18 cellular contexts compared by ENCODE assay signal in the genomic region with DNA sequence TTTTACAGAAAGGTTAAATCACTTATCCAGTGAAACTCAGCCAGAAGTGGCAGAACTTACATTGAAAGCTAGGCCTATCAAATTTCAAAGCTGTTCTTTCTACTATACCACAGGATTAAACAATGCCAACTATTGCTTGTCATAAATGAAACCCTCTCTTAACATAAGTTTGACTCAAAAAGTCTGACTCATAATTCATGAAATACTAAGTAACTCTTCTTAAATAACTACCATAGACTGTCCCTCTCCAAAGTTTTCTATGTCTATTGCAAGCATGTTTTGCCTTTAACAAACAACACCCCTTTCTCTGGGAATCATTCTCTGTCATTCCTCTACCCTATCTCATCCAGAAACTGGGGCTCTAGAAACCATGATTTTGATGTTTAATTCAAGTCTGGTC.
DNase-seq lines count a peak whose midpoint lies in the region; ATAC-seq, FAIRE-seq and TF ChIP-seq lines count a peak whose summit lies in the region.
"Had no signal": no experiment of that assay in that cellular context is flagged by ENCODE, and none has a peak within 500 bp of the region (broad histone marks: within the 10 kb centered on the region; RNA-seq: fewer than 3 reads in every experiment).

No MANE protein-coding gene starts in this region.

- no peak for ATAC-seq in HG02642 (IDR thresholded peaks at IDR 0.05; ENCODE audit: poor library complexity, unreplicated experiment)
- ATAC-seq: naive thymus-derived CD4-positive, alpha-beta T cell; stimulated activated naive CD8-positive, alpha-beta T cell treated with anti-CD3 and anti-CD28 coated beads, Interleukin-15, Interleukin-2, amounts not matched to agents 100 U/mL and 50 U/mL, for 24 hours had no signal

- no peak overlapping the region for H3K56ac ChIP-seq in mesendoderm (ENCODE audit: low read length)

- H3K9me3 Mint-ChIP-seq in neural progenitor cell, result no peaks in the 10 kb centered on the region
- H3K9me3 Mint-ChIP-seq: activated CD4-positive, alpha-beta memory T cell treated with anti-CD3 and anti-CD28 coated beads, Interleukin-2, amount 10 ng/mL, durations not matched to agents 7 days and 5 days had no signal

- H3K27me3 ChIP-seq in fibroblast of lung (ENCODE audit: control insufficient read depth, insufficient read depth, low read length), result no peaks in the 10 kb centered on the region
- no peaks in the 10 kb centered on the region for H3K27me3 ChIP-seq in neural progenitor cell
- H3K27me3 ChIP-seq in mesendoderm (ENCODE audit: insufficient read depth, low read length, poor library complexity), result no peaks in the 10 kb centered on the region
- H3K27me3 ChIP-seq: esophagus muscularis mucosa had no signal

- no peaks in the 10 kb centered on the region for H3K4me1 ChIP-seq in fibroblast of lung (ENCODE audit: control insufficient read depth, extremely low read depth, insufficient read depth, low read length)
- peaks cover 17% of the 10 kb centered on the region for H3K4me1 ChIP-seq in neural progenitor cell
- H3K4me1 ChIP-seq in mesendoderm (ENCODE audit: control insufficient read depth, low read depth, low read length), result peaks cover 8% of the 10 kb centered on the region

- no peak overlapping the region for H2BK15ac ChIP-seq in mesendoderm (replicated peaks; ENCODE audit: low read depth)

- H4K20me1 ChIP-seq in fibroblast of lung (ENCODE audit: control insufficient read depth, extremely low read depth, insufficient read depth, low read length) (no peaks in the 10 kb centered on the region), neural progenitor cell (ENCODE audit: low read depth) (no peaks in the 10 kb centered on the region)

- peaks cover 5% of the 10 kb centered on the region for H3K36me3 Mint-ChIP-seq in neural progenitor cell
- H3K36me3 Mint-ChIP-seq: naive thymus-derived CD4-positive, alpha-beta T cell had no signal

- FAIRE-seq in H54 (lab: Jason Lieb, UNC), result peak; percentile 74

- no peaks in the 10 kb centered on the region for H3K79me1 ChIP-seq in mesendoderm (ENCODE audit: low read length)

- no peak overlapping the region for H3K23ac ChIP-seq in mesendoderm (ENCODE audit: low read length)

- H3K4ac ChIP-seq in mesendoderm (ENCODE audit: low read depth, low read length), result no peak overlapping the region

- no peak overlapping the region for H3K18ac ChIP-seq in mesendoderm (ENCODE audit: low read length)

- H3K9me3 ChIP-seq in fibroblast of lung (ENCODE audit: control insufficient read depth, insufficient read depth, low read depth, low read length), result no peaks in the 10 kb centered on the region
- H3K9me3 ChIP-seq in neural progenitor cell (ENCODE audit: low read depth), result no peaks in the 10 kb centered on the region
- H3K9me3 ChIP-seq: esophagus muscularis mucosa, left ventricle myocardium inferior had no signal

- H3K36me3 ChIP-seq in fibroblast of lung (ENCODE audit: control insufficient read depth, insufficient read depth, low read length) (no peaks in the 10 kb centered on the region), neural progenitor cell (no peaks in the 10 kb centered on the region), mesendoderm (ENCODE audit: control insufficient read depth, insufficient read depth, low read length) (no peaks in the 10 kb centered on the region)
- H3K36me3 ChIP-seq: esophagus muscularis mucosa, left ventricle myocardium inferior had no signal

- no peak overlapping the region for H4K5ac ChIP-seq in mesendoderm (ENCODE audit: low read length)

- no peak overlapping the region for H2AFZ ChIP-seq in fibroblast of lung (ENCODE audit: low read length)
- H2AFZ ChIP-seq in neural progenitor cell (replicated peaks), result no peak overlapping the region

- no peak overlapping the region for H3K27ac ChIP-seq in fibroblast of lung (ENCODE audit: insufficient read depth, low read length)
- H3K27ac ChIP-seq in neural progenitor cell, result no peak overlapping the region
- no peak overlapping the region for H3K27ac ChIP-seq in mesendoderm (ENCODE audit: low read depth, low read length)
- H3K27ac ChIP-seq: esophagus muscularis mucosa, left ventricle myocardium inferior, SK-N-MC had no signal

- no peaks in the 10 kb centered on the region for H3K27me3 Mint-ChIP-seq in neural progenitor cell (ENCODE audit: insufficient read depth, low read depth)
- H3K27me3 Mint-ChIP-seq: progenitor cell of endocrine pancreas had no signal

- no peak overlapping the region for H3K9ac ChIP-seq in fibroblast of lung (ENCODE audit: insufficient read depth, low read length)
- peak overlapping the region; percentile 4 for H3K9ac ChIP-seq in neural progenitor cell
- no peak overlapping the region for H3K9ac ChIP-seq in mesendoderm (ENCODE audit: low read length)

- H3K79me2 ChIP-seq in fibroblast of lung (ENCODE audit: control insufficient read depth, insufficient read depth, low read length) (no peaks in the 10 kb centered on the region), neural progenitor cell (ENCODE audit: low read depth) (peaks cover 36% of the 10 kb centered on the region), mesendoderm (ENCODE audit: control insufficient read depth, insufficient read depth, low read length) (no peaks in the 10 kb centered on the region)

- TF ChIP-seq POLR2A in H54 (IDR thresholded peaks at IDR 0.05; ENCODE audit: low read depth, low read length), result no peak

- H3K4me2 ChIP-seq in fibroblast of lung (ENCODE audit: extremely low read depth, insufficient read depth, low read length), result no peak overlapping the region
- H3K4me2 ChIP-seq in neural progenitor cell, result peak overlapping the region; percentile 17
- H3K4me2 ChIP-seq in mesendoderm (ENCODE audit: low read length), result no peak overlapping the region

- H2BK120ac ChIP-seq in mesendoderm (ENCODE audit: low read depth, low read length), result no peak overlapping the region

- H3K4me1 Mint-ChIP-seq in neural progenitor cell, result peaks cover 21% of the 10 kb centered on the region
- H3K4me1 Mint-ChIP-seq: activated CD4-positive, alpha-beta memory T cell treated with anti-CD3 and anti-CD28 coated beads, Interleukin-2, amount 10 ng/mL, durations not matched to agents 7 days and 5 days; naive thymus-derived CD4-positive, alpha-beta T cell had no signal

- no peak overlapping the region for H3K27ac Mint-ChIP-seq in neural progenitor cell
- H3K27ac Mint-ChIP-seq: activated CD4-positive, alpha-beta memory T cell treated with anti-CD3 and anti-CD28 coated beads, Interleukin-2, amount 10 ng/mL, durations not matched to agents 7 days and 5 days; naive thymus-derived CD4-positive, alpha-beta T cell; progenitor cell of endocrine pancreas had no signal

- no peak overlapping the region for H2BK5ac ChIP-seq in mesendoderm (ENCODE audit: low read length)

- TF ChIP-seq CTCF in fibroblast of lung (conservative IDR thresholded peaks at IDR 0.05 in 1 of 2, IDR thresholded peaks at IDR 0.05 in 1 of 2; ENCODE audit: low read depth in 1 of 2, low read length in 2 of 2) (no peak), neural progenitor cell (IDR thresholded peaks at IDR 0.05) (no peak)

- DNase-seq in H54 (ENCODE audit: insufficient read length, low spot score), result no peak
- peak; percentile 36 for DNase-seq in amniotic epithelial cell (ENCODE audit: low read depth)
- peak; percentile 59 to 90 for DNase-seq in fibroblast of lung (ENCODE audit: low read depth in 2 of 2)
- DNase-seq in neural progenitor cell (ENCODE audit: low spot score), result no peak
- no peak for DNase-seq in mesendoderm
- no peak for DNase-seq in stimulated activated CD4-positive, alpha-beta T cell treated with anti-CD3 and anti-CD28 coated beads, Interleukin-4, amount 100 ng/mL, for 24 hours
- DNase-seq in kidney glomerular epithelial cell (lab: John Stamatoyannopoulos, UW), result no peak
- DNase-seq: activated CD4-positive, alpha-beta memory T cell treated with anti-CD3 and anti-CD28 coated beads, Interleukin-2, amount 10 ng/mL, durations not matched to agents 7 days and 5 days; activated T-cell treated with anti-CD3 and anti-CD28 coated beads, Interleukin-2, amount 50 U/mL, for 48 hours; left ventricle myocardium inferior; naive thymus-derived CD4-positive, alpha-beta T cell; NCI-H2081 treated with DMSO at 0.1 percent for 48 hours; NCI-H69; stimulated activated naive CD8-positive, alpha-beta T cell treated with anti-CD3 and anti-CD28 coated beads, Interleukin-15, Interleukin-2, amounts not matched to agents 100 U/mL and 50 U/mL, for 24 hours had no signal

- H2AK5ac ChIP-seq in mesendoderm (ENCODE audit: low read length), result no peak overlapping the region

- peaks cover 5% of the 10 kb centered on the region for H3F3A ChIP-seq in neural progenitor cell (ENCODE audit: low read depth)

- no peak overlapping the region for H4K8ac ChIP-seq in mesendoderm (ENCODE audit: low read depth, low read length)

- H3K4me3 ChIP-seq in fibroblast of lung (replicated peaks in 1 of 4; ENCODE audit: control extremely low read depth in 1 of 4, insufficient read depth in 1 of 4, low read depth in 3 of 4, low read length in 4 of 4) (no peak overlapping the region), neural progenitor cell (no peak overlapping the region), mesendoderm (ENCODE audit: low read length) (no peak overlapping the region)
- H3K4me3 ChIP-seq: esophagus muscularis mucosa, left ventricle myocardium inferior, SK-N-MC had no signal

- H3K4me3 Mint-ChIP-seq in neural progenitor cell, result no peak overlapping the region
- H3K4me3 Mint-ChIP-seq: activated CD4-positive, alpha-beta memory T cell treated with anti-CD3 and anti-CD28 coated beads, Interleukin-2, amount 10 ng/mL, durations not matched to agents 7 days and 5 days; naive thymus-derived CD4-positive, alpha-beta T cell had no signal

Comparison
In these comparisons a context has a peak if more than half of its experiments do, and no peak if none do; other contexts are left out.
1. DNase-seq: peak in amniotic epithelial cell (single experiment) and fibroblast of lung (2 of 2); none in H54 (single experiment), neural progenitor cell (single experiment), mesendoderm (single experiment), stimulated activated CD4-positive, alpha-beta T cell treated with anti-CD3 and anti-CD28 coated beads, Interleukin-4, amount 100 ng/mL, for 24 hours (single experiment) and kidney glomerular epithelial cell (single experiment).